In the genomic region with DNA sequence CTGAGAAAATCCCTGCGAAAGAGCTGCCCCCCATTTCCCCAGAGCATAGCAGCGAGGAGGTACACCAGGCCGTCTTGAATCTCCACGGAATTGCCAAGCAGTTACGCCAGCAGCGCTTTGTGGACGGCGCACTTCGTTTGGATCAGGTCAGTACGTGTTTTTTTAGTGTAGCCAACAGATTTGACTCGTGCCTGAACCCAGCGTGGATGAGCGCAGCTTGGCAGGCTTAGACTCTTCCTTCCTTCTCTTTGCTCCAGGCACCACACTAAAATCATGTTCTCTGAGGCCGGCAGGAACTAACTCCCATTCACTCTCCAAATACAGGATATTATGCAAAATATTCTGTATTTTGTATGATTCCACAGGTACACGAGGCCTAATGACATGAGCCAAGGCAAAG, we compare ENCODE assay signal across 29 cellular contexts.
"Had no signal": no experiment of that assay in that cellular context is flagged by ENCODE, and none has a peak within 500 bp of the region (broad histone marks: within the 10 kb centered on the region; RNA-seq: fewer than 3 reads in every experiment).

No MANE protein-coding gene starts in this region.

- H3K27me3 ChIP-seq: body of pancreas, esophagus muscularis mucosa, foreskin keratinocyte, gastrocnemius medialis had no signal

- FAIRE-seq: colon, endometrium had no signal

- H3K4me3 ChIP-seq: body of pancreas, esophagus muscularis mucosa, gastrocnemius medialis had no signal

- DNase-seq: activated B cell treated with CpG ODN at 0.5 μM for 24 hours; activated CD4-positive, alpha-beta T cell treated with anti-CD3 and anti-CD28 coated beads for 48 hours; activated CD4-positive, alpha-beta T cell treated with anti-CD3 and anti-CD28 coated beads, Interleukin-2, amount 50 U/mL, for 1 hour; activated CD4-positive, alpha-beta T cell treated with anti-CD3 and anti-CD28 coated beads, Interleukin-2, amount 50 U/mL, for 48 hours; activated CD8-positive, alpha-beta memory T cell treated with anti-CD3 and anti-CD28 coated beads for 24 hours; activated CD8-positive, alpha-beta T cell treated with anti-CD3 and anti-CD28 coated beads for 36 hours; activated effector memory CD4-positive, alpha-beta T cell treated with Interleukin-2 at 50 U/mL for 16 hours; activated gamma-delta T cell treated with Interleukin-2 at 50 U/mL for 16 hours; activated naive CD4-positive, alpha-beta T cell treated with anti-CD3 and anti-CD28 coated beads, Interleukin-2, amount 50 U/mL, for 16 hours; activated naive CD4-positive, alpha-beta T cell treated with Interleukin-2 at 50 U/mL for 16 hours; activated T-cell treated with anti-CD3 and anti-CD28 coated beads, Interleukin-2, amount 50 U/mL, for 4 hours; amniotic stem cell; aorta; body of pancreas; caudate nucleus; cortex of kidney; dermis blood vessel endothelial cell; effector CD8-positive, alpha-beta T cell; foreskin keratinocyte; gastrocnemius medialis; T-helper 1 cell; T-helper 17 cell; T1000; WERI-Rb-1 had no signal

- ATAC-seq: activated CD4-positive, CD25-positive, alpha-beta regulatory T cell treated with anti-CD3 and anti-CD28 coated beads, Interleukin-2, amount 50 U/mL, for 24 hours; activated CD8-positive, alpha-beta T cell treated with anti-CD3 and anti-CD28 coated beads for 36 hours; activated T-cell treated with anti-CD3 and anti-CD28 coated beads, Interleukin-2, amount 50 U/mL, for 4 hours; activated T-helper 17 cell treated with anti-CD3 and anti-CD28 coated beads, Interleukin-2, amount 50 U/mL, for 72 hours; body of pancreas; foreskin keratinocyte; gastrocnemius medialis; T-helper 17 cell had no signal

- H3K9me3 ChIP-seq: body of pancreas, esophagus muscularis mucosa, gastrocnemius medialis had no signal

- H3K4me1 ChIP-seq: body of pancreas, foreskin keratinocyte, gastrocnemius medialis had no signal

- H3K27ac ChIP-seq: body of pancreas, esophagus muscularis mucosa, foreskin keratinocyte, gastrocnemius medialis, WERI-Rb-1 had no signal
